1 cellular context compared by ENCODE assay signal in the genomic region with DNA sequence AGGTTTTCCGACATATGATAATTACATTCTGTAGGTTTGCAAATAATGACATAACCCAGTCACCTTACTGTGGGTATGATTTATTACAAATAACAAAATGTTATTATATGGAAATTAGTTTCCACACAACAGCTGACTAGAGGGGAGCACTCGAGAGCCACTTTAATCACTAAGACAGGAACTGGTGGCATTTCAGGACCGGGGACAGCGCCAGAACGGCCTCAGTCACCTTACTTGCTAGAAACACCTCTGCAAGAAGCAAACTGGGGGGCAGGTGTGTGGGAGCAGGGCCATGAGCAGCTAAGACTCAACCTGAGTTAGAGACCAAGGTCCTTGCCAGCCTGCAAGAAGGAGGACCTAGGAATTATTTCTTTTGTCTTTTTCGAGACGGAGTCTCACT.
TF ChIP-seq lines count a peak whose summit lies in the region.

No MANE protein-coding gene starts in this region.

TF ChIP-seq in WTC11, 78 proteins besides CTCF, POLR2A, EP300 and RAD21 (continued from another document):
- 0 out of 2 replicates have a peak, but pooled peaks have one; percentile 32 for TF ChIP-seq ZNF281 (CRISPR knock-in tag; IDR thresholded peaks at IDR 0.05)
- TF ChIP-seq NR3C1 (CRISPR knock-in tag; conservative IDR thresholded peaks at IDR 0.05; ENCODE audit: low read depth), result no peak
